In the genomic region with DNA sequence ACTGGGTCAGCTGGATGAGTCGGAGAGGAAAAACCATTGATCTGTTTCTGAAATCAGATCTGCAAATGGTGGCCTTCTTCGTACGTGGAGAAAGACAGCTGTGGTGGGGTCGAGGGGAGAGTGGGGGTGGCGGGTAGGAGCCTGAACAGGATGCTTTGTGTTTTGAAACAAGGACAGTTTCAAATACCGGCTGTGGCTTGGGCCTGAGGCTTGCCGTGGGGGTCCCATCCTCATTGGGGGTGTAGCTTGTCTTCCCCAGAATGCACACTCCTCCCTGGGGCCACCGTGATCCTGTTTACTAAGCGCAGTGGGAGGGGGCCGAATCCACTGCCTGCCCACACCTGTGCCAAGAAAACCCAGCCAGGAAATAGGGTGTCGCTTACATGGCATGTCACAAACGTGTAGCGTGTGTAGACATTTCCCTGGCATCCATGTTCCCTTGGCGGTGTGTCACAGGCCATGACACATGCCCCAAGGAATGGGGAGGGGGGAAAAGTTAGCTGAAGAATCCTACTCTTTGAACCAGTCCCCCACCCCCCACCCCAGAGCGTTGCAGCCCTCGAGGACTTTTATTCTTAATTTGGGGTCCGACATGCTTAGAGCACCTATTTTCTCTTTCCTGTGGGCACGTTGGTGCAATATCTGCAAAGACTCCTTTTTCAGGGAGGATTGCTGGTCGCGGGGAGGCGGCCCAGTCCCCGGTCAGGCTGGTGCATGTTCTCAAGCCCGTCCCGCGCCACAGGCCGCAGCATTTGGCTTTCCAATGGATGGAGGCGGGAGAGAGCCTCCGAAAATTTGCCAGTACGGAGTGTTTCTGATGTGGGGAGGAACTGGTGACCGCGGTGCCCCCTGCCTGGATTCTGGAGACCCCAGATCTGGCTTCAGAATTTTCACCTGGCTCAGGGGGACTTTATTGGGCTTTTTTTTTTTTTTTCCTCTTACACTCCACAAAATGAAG, we compare ENCODE assay signal across 8 cellular contexts. TPM values are rescaled to one million over a fixed set of nuclear protein-coding genes. Genes with fewer than 3 reads are reported as not detected.
A peak's percentile ranks its signal among the peaks of the same experiment; 100 is the strongest.
DNase-seq lines count a peak whose midpoint lies in the region; ATAC-seq and TF ChIP-seq lines count a peak whose summit lies in the region.

No MANE protein-coding gene starts in this region.

- H3K79me2 ChIP-seq in OCI-LY3 (ENCODE audit: low read length) (peaks cover 66% of the 10 kb centered on the region), mesendoderm (ENCODE audit: control insufficient read depth, insufficient read depth, low read length) (peaks cover 61% of the 10 kb centered on the region)

- H3K4me1 ChIP-seq in OCI-LY3 (ENCODE audit: low read length) (peaks cover 23% of the 10 kb centered on the region), mesendoderm (ENCODE audit: control insufficient read depth, low read depth, low read length) (peaks cover 17% of the 10 kb centered on the region), upper lobe of left lung (peaks cover 31 to 59% (median 43%) of the 10 kb centered on the region in 4 donors)

- H3K79me1 ChIP-seq in mesendoderm (ENCODE audit: low read length): peaks cover 32% of the 10 kb centered on the region

- no peak overlapping the region for H3K4ac ChIP-seq in mesendoderm (ENCODE audit: low read depth, low read length)

- no peak overlapping the region for H2BK5ac ChIP-seq in mesendoderm (ENCODE audit: low read length)

- TF ChIP-seq EP300 in upper lobe of left lung (IDR thresholded peaks at IDR 0.05): no peak

- no peak overlapping the region for H3K23ac ChIP-seq in mesendoderm (ENCODE audit: low read length)

- whole genome bisulfite sequencing in mesendoderm (ENCODE audit: extremely low coverage, insufficient coverage, low lambda C conversion rate): no CpG with 5 or more reads among the region's 31 CpGs
- WGBS in upper lobe of left lung, 2 donors: 13 to 25% methylated on average over 27 to 31 of the region's 31 CpGs

- peaks cover 55% of the 10 kb centered on the region for H4K20me1 ChIP-seq in OCI-LY3 (ENCODE audit: insufficient read depth, low read length)

- 0 out of 2 replicates have a peak, but pooled peaks cover 11% of the 10 kb centered on the region for H3K9me3 ChIP-seq in OCI-LY3 (ENCODE audit: insufficient read depth, low read length)
- H3K9me3 ChIP-seq in upper lobe of left lung: no peaks in the 10 kb centered on the region

- ATAC-seq in upper lobe of left lung (ENCODE audit: low FRiP score in 2 of 2) (no peak), HG02981 (IDR thresholded peaks at IDR 0.05; ENCODE audit: unreplicated experiment) (no peak)

- DNase-seq in NCI-H146 (lab: John Stamatoyannopoulos, UW): peak; percentile 37
- DNase-seq in NCI-H146 treated with DMSO at 0.1 percent for 48 hours (lab: John Stamatoyannopoulos, UW; ENCODE audit: unreplicated experiment): no peak
- DNase-seq in chondrocyte (ENCODE audit: low spot score): no peak
- peak; percentile 66 for DNase-seq in mesendoderm
- peak in 1 of 2 donors; percentile 59 for DNase-seq in upper lobe of left lung
- DNase-seq in hippocampal formation (lab: John Stamatoyannopoulos, UW): no peak

- H3K9me3 Mint-ChIP-seq in chondrocyte (ENCODE audit: low read depth): no peaks in the 10 kb centered on the region

- peak overlapping the region; percentile 71 for H3K4me2 ChIP-seq in OCI-LY3 (ENCODE audit: low read length)
- peak overlapping the region; percentile 42 for H3K4me2 ChIP-seq in mesendoderm (ENCODE audit: low read length)

- H4K8ac ChIP-seq in mesendoderm (ENCODE audit: low read depth, low read length): no peak overlapping the region

- H2BK15ac ChIP-seq in mesendoderm (replicated peaks; ENCODE audit: low read depth): no peak overlapping the region

- peaks cover 23% of the 10 kb centered on the region for H3K4me1 Mint-ChIP-seq in chondrocyte (ENCODE audit: low read depth)

- H3K9ac ChIP-seq in OCI-LY3 (ENCODE audit: low read length): peak overlapping the region; percentile 87
- peak overlapping the region; percentile 76 for H3K9ac ChIP-seq in mesendoderm (ENCODE audit: low read length)

- H3K18ac ChIP-seq in mesendoderm (ENCODE audit: low read length): peak overlapping the region; percentile 24

- H3K4me3 ChIP-seq in OCI-LY3 (ENCODE audit: low read length): peak overlapping the region; percentile 80
- peak overlapping the region; percentile 76 for H3K4me3 ChIP-seq in mesendoderm (ENCODE audit: low read length)
- peak overlapping the region; percentile 82 to 99 (median 92) for H3K4me3 ChIP-seq in upper lobe of left lung

- H2AK5ac ChIP-seq in mesendoderm (ENCODE audit: low read length): no peak overlapping the region

- TF ChIP-seq POLR2A in upper lobe of left lung (IDR thresholded peaks at IDR 0.05): peak in 1 of 4 donors; percentile 35

- peak overlapping the region; percentile 89 for H3K4me3 Mint-ChIP-seq in chondrocyte (ENCODE audit: unreplicated experiment)

- peak overlapping the region; percentile 94 for H3K56ac ChIP-seq in mesendoderm (ENCODE audit: low read length)

- TF ChIP-seq CTCF in OCI-LY3 (IDR thresholded peaks at IDR 0.05; ENCODE audit: low read depth, low read length) (no peak), chondrocyte (IDR thresholded peaks at IDR 0.05) (no peak), upper lobe of left lung (IDR thresholded peaks at IDR 0.05) (no peak)

- H4K5ac ChIP-seq in mesendoderm (ENCODE audit: low read length): no peak overlapping the region

- H3K27me3 Mint-ChIP-seq in chondrocyte (ENCODE audit: low read depth): no peaks in the 10 kb centered on the region

- H3K36me3 Mint-ChIP-seq in chondrocyte (ENCODE audit: low read depth): no peaks in the 10 kb centered on the region

- H3K27me3 ChIP-seq in OCI-LY3 (ENCODE audit: low read depth, low read length): peaks cover 25% of the 10 kb centered on the region
- no peaks in the 10 kb centered on the region for H3K27me3 ChIP-seq in mesendoderm (ENCODE audit: insufficient read depth, low read length, poor library complexity)
- no peaks in the 10 kb centered on the region for H3K27me3 ChIP-seq in upper lobe of left lung

- no peak overlapping the region for H2AFZ ChIP-seq in OCI-LY3 (ENCODE audit: low read depth, low read length)

- H3K27ac ChIP-seq in OCI-LY3 (ENCODE audit: low read length): peak overlapping the region; percentile 56
- H3K27ac ChIP-seq in mesendoderm (ENCODE audit: low read depth, low read length): no peak overlapping the region
- H3K27ac ChIP-seq in upper lobe of left lung: peak overlapping the region; percentile 86 to 97 (median 93)

- H2BK120ac ChIP-seq in mesendoderm (ENCODE audit: low read depth, low read length): no peak overlapping the region

- H3K36me3 ChIP-seq in OCI-LY3 (replicated peaks; ENCODE audit: low read depth, low read length) (peaks cover 49% of the 10 kb centered on the region), mesendoderm (ENCODE audit: control insufficient read depth, insufficient read depth, low read length) (no peaks in the 10 kb centered on the region), upper lobe of left lung (no peaks in the 10 kb centered on the region)

- H3K27ac Mint-ChIP-seq in chondrocyte (ENCODE audit: unreplicated experiment): peak overlapping the region; percentile 95

RNA-seq across cellular contexts. Expression of a gene that starts 2.0 kb away (rescaled TPM):
- total RNA-seq in chondrocyte: 61.4 to 69.6 TPM (median 62.9 TPM) in 3 replicates
- polyA plus RNA-seq in mesendoderm (2013, experiment 1 of 2): 36.2 TPM
- 36.4 TPM for polyA plus RNA-seq in mesendoderm (2013, experiment 2 of 2)
- 100 to 1,000 TPM in 1 of 6 donors, 10 to 100 TPM in 5; 48.3 to 109 (median 67.6) TPM for total RNA-seq in upper lobe of left lung

Comparison
In these comparisons a context has a peak if more than half of its experiments do, and no peak if none do; other contexts are left out.
1. DNase-seq: peak in NCI-H146 (single experiment) and mesendoderm (single experiment); none in NCI-H146 treated with DMSO at 0.1 percent for 48 hours (single experiment), chondrocyte (single experiment) and hippocampal formation (0 of 2).
2. Peak in every context shown above with its lines, with median percentiles within 50 percentile points of each other: H3K4me3 ChIP-seq.